1 cellular context compared by ENCODE assay signal in the genomic region with DNA sequence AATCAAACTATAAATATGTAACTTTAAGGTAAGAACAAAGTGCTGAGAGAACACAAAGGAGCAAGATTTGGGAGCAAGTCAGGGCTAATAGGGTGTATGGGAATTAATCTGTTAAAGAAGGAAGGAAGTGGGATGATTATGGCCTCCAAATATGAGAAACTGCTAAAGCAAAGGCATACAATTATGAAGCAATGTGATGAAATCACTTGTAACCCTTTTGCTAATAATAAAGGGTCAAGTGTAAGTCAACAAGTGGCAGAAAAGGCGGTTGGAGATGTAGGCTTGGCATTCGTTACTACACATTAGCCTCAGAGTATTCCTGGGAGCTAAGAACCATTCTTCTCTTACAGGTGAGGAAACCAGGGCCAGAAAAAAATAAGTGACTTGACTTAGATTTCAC.
TF ChIP-seq lines count a peak whose summit lies in the region.

No MANE protein-coding gene starts in this region.

TF ChIP-seq in GM23338, 12 proteins besides CTCF, POLR2A, EP300 and RAD21 (continued from another document):
- TF ChIP-seq, protein P1, sequence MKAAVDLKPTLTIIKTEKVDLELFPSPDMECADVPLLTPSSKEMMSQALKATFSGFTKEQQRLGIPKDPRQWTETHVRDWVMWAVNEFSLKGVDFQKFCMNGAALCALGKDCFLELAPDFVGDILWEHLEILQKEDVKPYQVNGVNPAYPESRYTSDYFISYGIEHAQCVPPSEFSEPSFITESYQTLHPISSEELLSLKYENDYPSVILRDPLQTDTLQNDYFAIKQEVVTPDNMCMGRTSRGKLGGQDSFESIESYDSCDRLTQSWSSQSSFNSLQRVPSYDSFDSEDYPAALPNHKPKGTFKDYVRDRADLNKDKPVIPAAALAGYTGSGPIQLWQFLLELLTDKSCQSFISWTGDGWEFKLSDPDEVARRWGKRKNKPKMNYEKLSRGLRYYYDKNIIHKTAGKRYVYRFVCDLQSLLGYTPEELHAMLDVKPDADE (IDR thresholded peaks at IDR 0.05), result no peak
- no peak for TF ChIP-seq NANOG (IDR thresholded peaks at IDR 0.05; ENCODE audit: borderline replicate concordance)
TF ChIP-seq in GM23338: peak in this region for 0.
